In genomic region chr7:41003031-41003925, GRCh38 we compare ENCODE assay signal across 9 cellular contexts.
A peak's percentile ranks its signal among the peaks of the same experiment; 100 is the strongest.
DNase-seq lines count a peak whose midpoint lies in the region; ATAC-seq and TF ChIP-seq lines count a peak whose summit lies in the region.
"Had no signal": no experiment of that assay in that cellular context is flagged by ENCODE, and none has a peak within 500 bp of the region (broad histone marks: within the 10 kb centered on the region; RNA-seq: fewer than 3 reads in every experiment).

No MANE protein-coding gene starts in this region.

- H3K27me3 Mint-ChIP-seq in Calu3 (ENCODE audit: unreplicated experiment) = no peaks in the 10 kb centered on the region

- no peak for TF ChIP-seq POLR2A in uterus (IDR thresholded peaks at IDR 0.05)

- no TSS peak for BruUV-seq in Calu3 (replicated peaks; lab: Mats Ljungman, UMichigan)

- H3K36me3 ChIP-seq in MM.1S (replicated peaks; ENCODE audit: insufficient read depth, low read length) (no peaks in the 10 kb centered on the region), ascending aorta (no peaks in the 10 kb centered on the region), uterus (no peaks in the 10 kb centered on the region)

- H3K27me3 ChIP-seq in MM.1S (replicated peaks; ENCODE audit: insufficient read depth, low read length) (no peaks in the 10 kb centered on the region), ascending aorta (no peaks in the 10 kb centered on the region), uterus (no peaks in the 10 kb centered on the region)

- H3K4me1 ChIP-seq in MM.1S (ENCODE audit: low read length) (no peaks in the 10 kb centered on the region), ascending aorta (no peaks in the 10 kb centered on the region), uterus (no peaks in the 10 kb centered on the region)

- H3K4me3 ChIP-seq in MM.1S (ENCODE audit: low read length) (no peak overlapping the region), ascending aorta (no peak overlapping the region), uterus (no peak overlapping the region)
- H3K4me3 ChIP-seq: skin epidermis had no signal

- H3K9ac ChIP-seq in MM.1S (ENCODE audit: low read length) = no peak overlapping the region

- intact Hi-C loops in Calu3 (cut with micrococcal nuclease; ENCODE audit: unreplicated experiment) = no loop called here
- intact Hi-C loops in ascending aorta (cut with DNase I) = no loop called here
- intact Hi-C loops in uterus (cut with DNase I; ENCODE audit: low total_unique reads) = no loop called here

- no peaks in the 10 kb centered on the region for H3K79me2 ChIP-seq in MM.1S (ENCODE audit: low read length)

- CTCF ChIA-PET in Calu3 (lab: Charles Lee) = interaction anchor here (0.6 to 2.4 kb wide), 3 partner anchors 13 to 1064 kb away, joined by 4 to 8 read pairs (median 6); no protein-coding TSS in a partner anchor

- peak; percentile 80 for ATAC-seq in GM18868 (IDR thresholded peaks at IDR 0.05; ENCODE audit: unreplicated experiment)
- ATAC-seq in GM18870 (IDR thresholded peaks at IDR 0.05; ENCODE audit: unreplicated experiment) = no peak
- no peak for ATAC-seq in HG03460 (IDR thresholded peaks at IDR 0.05; ENCODE audit: unreplicated experiment)

- peak; percentile 55 for DNase-seq in Calu3
- DNase-seq in MM.1S = peak; percentile 37
- no peak for DNase-seq in ascending aorta (ENCODE audit: low spot score in 2 of 2)
- DNase-seq in kidney tubule cell (ENCODE audit: low spot score) = peak; percentile 65
- no peak for DNase-seq in uterus

- no peaks in the 10 kb centered on the region for H4K20me1 ChIP-seq in MM.1S (ENCODE audit: insufficient read depth, low read length)

- H3K4me1 Mint-ChIP-seq in Calu3 (ENCODE audit: low read depth, unreplicated experiment) = peaks cover 62% of the 10 kb centered on the region

- TF ChIP-seq CTCF in Calu3 (IDR thresholded peaks at IDR 0.05; ENCODE audit: unreplicated experiment) = peak; percentile 90
- TF ChIP-seq CTCF in MM.1S (IDR thresholded peaks at IDR 0.05; ENCODE audit: low read length) = peak; percentile 80
- TF ChIP-seq CTCF in ascending aorta (IDR thresholded peaks at IDR 0.05) = peak in 2 of 3 experiments; percentile 41 to 49
- TF ChIP-seq CTCF in uterus (IDR thresholded peaks at IDR 0.05) = peak in 3 of 4 experiments; percentile 4 to 33 (median 33)

- H3F3A ChIP-seq in MM.1S (ENCODE audit: insufficient read depth, low read length) = no peaks in the 10 kb centered on the region

- H3K27ac Mint-ChIP-seq in Calu3 (ENCODE audit: unreplicated experiment) = peak overlapping the region; percentile 96

- no peak overlapping the region for H2AFZ ChIP-seq in MM.1S (ENCODE audit: low read length)

- no peak overlapping the region for H3K27ac ChIP-seq in MM.1S (ENCODE audit: low read length)
- H3K27ac ChIP-seq in ascending aorta = no peak overlapping the region
- H3K27ac ChIP-seq in uterus = no peak overlapping the region
- H3K27ac ChIP-seq: skin epidermis had no signal

- H3K36me3 Mint-ChIP-seq in Calu3 (ENCODE audit: insufficient read depth, unreplicated experiment) = peaks cover 13% of the 10 kb centered on the region

- H3K4me2 ChIP-seq in MM.1S (ENCODE audit: low read depth, low read length) = no peak overlapping the region

- H3K9me3 ChIP-seq in MM.1S (replicated peaks; ENCODE audit: insufficient read depth, low read length) (no peaks in the 10 kb centered on the region), ascending aorta (no peaks in the 10 kb centered on the region), uterus (no peaks in the 10 kb centered on the region)

- no peak overlapping the region for H3K4me3 Mint-ChIP-seq in Calu3 (ENCODE audit: low read depth, unreplicated experiment)

- no peaks in the 10 kb centered on the region for H3K9me2 ChIP-seq in MM.1S (replicated peaks; ENCODE audit: insufficient read depth, low read length)

- peaks cover 6% of the 10 kb centered on the region for H3K9me3 Mint-ChIP-seq in Calu3 (ENCODE audit: low read depth, unreplicated experiment)

Comparison
In these comparisons a context has a peak if more than half of its experiments do, and no peak if none do; other contexts are left out.
1. DNase-seq: peak in Calu3 (single experiment), MM.1S (single experiment) and kidney tubule cell (single experiment); none in ascending aorta (0 of 2) and uterus (0 of 2).
2. CTCF ChIP-seq: peak in every context shown above with its lines; median percentile 90 in Calu3; 80 in MM.1S; 45 in ascending aorta; 33 in uterus.